ENCODE assay signal across 23 cellular contexts in the genomic region with DNA sequence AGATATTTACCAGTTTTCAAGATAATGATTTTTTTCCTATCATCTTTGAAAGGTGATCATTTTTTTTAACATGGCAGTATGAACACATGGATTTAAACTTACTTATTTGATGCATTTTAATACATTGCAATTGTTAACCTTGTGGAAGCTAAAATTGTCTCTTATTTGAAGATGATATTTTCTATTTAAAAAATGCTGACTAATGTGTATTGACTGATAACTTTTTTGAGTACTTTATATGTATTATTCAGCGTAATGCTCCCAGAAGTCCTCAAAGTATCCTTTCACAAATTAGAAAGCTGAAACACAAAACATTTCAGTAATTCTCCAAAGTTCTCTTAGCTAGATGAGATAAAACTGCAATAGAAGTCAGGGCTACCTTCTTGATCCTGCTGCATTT.
DNase-seq lines count a peak whose midpoint lies in the region; ATAC-seq, FAIRE-seq and TF ChIP-seq lines count a peak whose summit lies in the region.
"Had no signal": no experiment of that assay in that cellular context is flagged by ENCODE, and none has a peak within 500 bp of the region (broad histone marks: within the 10 kb centered on the region; RNA-seq: fewer than 3 reads in every experiment).

No MANE protein-coding gene starts in this region.

- peaks cover 92% of the 10 kb centered on the region for H3K9me3 ChIP-seq in HepG2 (ENCODE audit: low read length)
- no peaks in the 10 kb centered on the region for H3K9me3 ChIP-seq in right lobe of liver
- H3K9me3 ChIP-seq in SK-N-MC (ENCODE audit: low read depth, low read length), result no peaks in the 10 kb centered on the region
- no peaks in the 10 kb centered on the region for H3K9me3 ChIP-seq in H1 (ENCODE audit: insufficient read depth in 2 of 2, low read depth in 1 of 2, low read length in 1 of 2)

- H3K4me2 ChIP-seq in HepG2 (ENCODE audit: low read depth, low read length) (no peak overlapping the region), H1 (ENCODE audit: insufficient read depth in 1 of 2, low read depth in 2 of 2, low read length in 2 of 2) (no peak overlapping the region)

- no peak for TF ChIP-seq RAD21 in HepG2 (CRISPR knock-in tag; IDR thresholded peaks at IDR 0.05)
- no peak for TF ChIP-seq RAD21 in H1 (IDR thresholded peaks at IDR 0.05 in 1 of 2, conservative IDR thresholded peaks at IDR 0.05 in 1 of 2; ENCODE audit: low read depth in 2 of 2, low read length in 2 of 2)

- no peak overlapping the region for H3K27ac ChIP-seq in HepG2 (ENCODE audit: extremely low read length, insufficient read depth, low read length)
- H3K27ac ChIP-seq in right lobe of liver, result no peak overlapping the region
- peak overlapping the region; percentile 86 for H3K27ac ChIP-seq in SK-N-MC
- no peak overlapping the region for H3K27ac ChIP-seq in H1 (ENCODE audit: low read depth, low read length)
- H3K27ac ChIP-seq: 22Rv1, BLaER1 had no signal

- FAIRE-seq in HepG2 (lab: Jason Lieb, UNC), result no peak
- FAIRE-seq in H1 (lab: Jason Lieb, UNC), result no peak
- FAIRE-seq: GM12878, GM12892 had no signal

- no peak overlapping the region for H2BK20ac ChIP-seq in H1 (ENCODE audit: low read length)

- no peaks in the 10 kb centered on the region for H3K23me2 ChIP-seq in H1 (ENCODE audit: low read depth, low read length)

- no peaks in the 10 kb centered on the region for H3K27me3 ChIP-seq in HepG2 (ENCODE audit: control insufficient read depth in 1 of 2, insufficient read depth in 2 of 2, low read length in 2 of 2)
- H3K27me3 ChIP-seq in right lobe of liver, result no peaks in the 10 kb centered on the region
- no peaks in the 10 kb centered on the region for H3K27me3 ChIP-seq in H1 (replicated peaks in 1 of 4; ENCODE audit: control insufficient read depth in 3 of 4, extremely low read depth in 1 of 4, insufficient read depth in 3 of 4, low read length in 3 of 4)
- H3K27me3 ChIP-seq: BE2C, BLaER1 had no signal

- H2AFZ ChIP-seq in HepG2 (ENCODE audit: low read length) (no peak overlapping the region), H1 (ENCODE audit: low read length) (no peak overlapping the region)

- H4K8ac ChIP-seq in H1 (ENCODE audit: extremely low read depth, insufficient read depth, low read length), result no peak overlapping the region

- H2BK5ac ChIP-seq in H1 (ENCODE audit: low read depth, low read length), result no peak overlapping the region

- H3K4me1 ChIP-seq in HepG2 (ENCODE audit: insufficient read depth, low read length) (no peaks in the 10 kb centered on the region), right lobe of liver (no peaks in the 10 kb centered on the region), H1 (replicated peaks in 1 of 4; ENCODE audit: control insufficient read depth in 3 of 4, insufficient read depth in 4 of 4, low read length in 3 of 4) (no peaks in the 10 kb centered on the region)

- POLR2A ChIA-PET in HepG2 (lab: Yijun Ruan, JAX) (no interaction called here), H1 (lab: Charles Lee; ENCODE audit: partially characterized antibody) (no interaction called here)

- ATAC-seq in HepG2, result no peak
- ATAC-seq in right lobe of liver, result no peak
- ATAC-seq in GM18909 (IDR thresholded peaks at IDR 0.05; ENCODE audit: poor library complexity, unreplicated experiment), result no peak
- ATAC-seq: GM12878 had no signal

- in situ Hi-C loops in HepG2 (cut with HindIII; ENCODE audit: extremely low pct_ligation_motif_present, low pct_unique_long_range_greater_than_20kb) (no loop called here), GM13977 (cut with MboI; ENCODE audit: low pct_unique_long_range_greater_than_20kb, low sequenced_read_pairs, unreplicated experiment) (no loop called here)

- H4K20me1 ChIP-seq in HepG2 (ENCODE audit: insufficient read depth, low read length) (no peaks in the 10 kb centered on the region), H1 (replicated peaks in 1 of 2; ENCODE audit: control insufficient read depth in 1 of 2, insufficient read depth in 2 of 2, low read length in 2 of 2) (no peaks in the 10 kb centered on the region)
- H4K20me1 ChIP-seq: BLaER1 had no signal

- TF ChIP-seq CTCF in HepG2 (CRISPR knock-in tag; IDR thresholded peaks at IDR 0.05) (no peak), right lobe of liver (IDR thresholded peaks at IDR 0.05) (no peak), H1 (IDR thresholded peaks at IDR 0.05; ENCODE audit: control extremely low read depth in 1 of 3, insufficient read depth in 1 of 3, low read depth in 1 of 3, low read length in 3 of 3) (no peak), GM13977 (IDR thresholded peaks at IDR 0.05; ENCODE audit: extremely low read depth, insufficient read depth, missing control alignments) (no peak)

- H3K79me2 ChIP-seq in HepG2 (ENCODE audit: insufficient read depth, low read length) (no peaks in the 10 kb centered on the region), H1 (ENCODE audit: control insufficient read depth in 1 of 2, insufficient read depth in 2 of 2, low read length in 2 of 2) (no peaks in the 10 kb centered on the region)

- BruUV-seq in HepG2 (replicated peaks; lab: Mats Ljungman, UMichigan), result no TSS peak

- H3K36me3 ChIP-seq in HepG2 (replicated peaks in 1 of 2; ENCODE audit: control insufficient read depth in 1 of 2, insufficient read depth in 2 of 2, low read length in 2 of 2) (no peaks in the 10 kb centered on the region), right lobe of liver (no peaks in the 10 kb centered on the region), SK-N-MC (ENCODE audit: insufficient read depth, low read length) (no peaks in the 10 kb centered on the region), H1 (ENCODE audit: control insufficient read depth in 2 of 4, insufficient read depth in 4 of 4, low read length in 3 of 4) (no peaks in the 10 kb centered on the region)
- H3K36me3 ChIP-seq: BE2C, BLaER1 had no signal

- DNase-seq in HepG2 (ENCODE audit: low spot score) (no peak), right lobe of liver (no peak), SK-N-MC (ENCODE audit: low read depth, low spot score) (no peak), H1 (ENCODE audit: low read depth in 1 of 2, low spot score in 2 of 2) (no peak), GM13977 (ENCODE audit: low spot score) (no peak)
- DNase-seq: BE2C; C1 segment of cervical spinal cord; CD4-positive, alpha-beta memory T cell; CD4-positive, CD25-positive, alpha-beta regulatory T cell; CD8-positive, alpha-beta memory T cell; COR-L47; DMS 273 treated with DMSO at 0.1 percent for 48 hours; DMS153; DMS53; DMS79; DND-41; EL; GDM1 had no signal

- no peak overlapping the region for H4K5ac ChIP-seq in H1 (ENCODE audit: insufficient read length, low read depth, low read length)

- no peak overlapping the region for H2BK12ac ChIP-seq in H1 (ENCODE audit: low read depth, low read length)

- 73% methylated on average over 1 of the region's 1 CpG for WGBS in HepG2 (ENCODE audit: low lambda C conversion rate)
- WGBS in right lobe of liver (ENCODE audit: insufficient coverage, low coverage, low lambda C conversion rate, missing lambda C conversion rate), result 73% methylated on average over 1 of the region's 1 CpG
- WGBS in H1 (ENCODE audit: extremely low coverage in 1 of 2, insufficient coverage in 1 of 2, insufficient read length in 1 of 2, insufficient replicate concordance in 2 of 2, low coverage in 1 of 2, low lambda C conversion rate in 2 of 2, missing lambda C conversion rate in 1 of 2), 2 experiments, result 95% methylated on average over 1 of the region's 1 CpG; no CpG with 5 or more reads in 1 of the 2 experiments

- intact Hi-C loops in HepG2 (cut with micrococcal nuclease; ENCODE audit: unreplicated experiment), result no loop called here
- intact Hi-C loops in right lobe of liver (cut with DNase I), result no loop called here

- H3K23ac ChIP-seq in H1 (ENCODE audit: insufficient read length), result no peak overlapping the region

- H3K14ac ChIP-seq in H1 (ENCODE audit: insufficient read length), result no peak overlapping the region

- TF ChIP-seq EP300 in HepG2 (IDR thresholded peaks at IDR 0.05; ENCODE audit: low read depth in 2 of 2, low read length in 2 of 2), result no peak
- TF ChIP-seq EP300 in HepG2 (CRISPR knock-in tag; IDR thresholded peaks at IDR 0.05; ENCODE audit: borderline replicate concordance), result no peak
- no peak for TF ChIP-seq EP300 in H1 (IDR thresholded peaks at IDR 0.05; ENCODE audit: borderline replicate concordance in 1 of 2, low read depth in 2 of 2, low read length in 2 of 2)

- TF ChIP-seq POLR2A in HepG2 (IDR thresholded peaks at IDR 0.05; ENCODE audit: insufficient read depth in 1 of 2, low read depth in 2 of 2, low read length in 2 of 2) (no peak), right lobe of liver (IDR thresholded peaks at IDR 0.05) (no peak), H1 (IDR thresholded peaks at IDR 0.05; ENCODE audit: control extremely low read depth in 1 of 2, low read depth in 2 of 2, low read length in 2 of 2) (no peak)

- H2AK5ac ChIP-seq in H1 (ENCODE audit: low read depth, low read length), result no peak overlapping the region

- H4K91ac ChIP-seq in H1 (replicated peaks; ENCODE audit: insufficient read length, low read length), result no peak overlapping the region

- H3K9ac ChIP-seq in HepG2 (ENCODE audit: insufficient read depth, low read depth, low read length), result no peak overlapping the region
- H3K9ac ChIP-seq in SK-N-MC (ENCODE audit: insufficient read length), result no peak overlapping the region
- no peak overlapping the region for H3K9ac ChIP-seq in H1 (replicated peaks in 1 of 4; ENCODE audit: extremely low read depth in 1 of 4, low read depth in 3 of 4, low read length in 3 of 4)
- H3K9ac ChIP-seq: BLaER1 had no signal

- H3K56ac ChIP-seq in H1 (replicated peaks; ENCODE audit: insufficient read length, low read depth, low read length), result no peak overlapping the region

- H3K4me3 ChIP-seq in HepG2 (replicated peaks in 1 of 3; ENCODE audit: insufficient read depth in 1 of 3, low read depth in 2 of 3, low read length in 3 of 3) (no peak overlapping the region), right lobe of liver (no peak overlapping the region), SK-N-MC (no peak overlapping the region), H1 (ENCODE audit: extremely low read depth in 1 of 4, insufficient read depth in 2 of 4, low read depth in 3 of 4, low read length in 4 of 4) (no peak overlapping the region)
- H3K4me3 ChIP-seq: BLaER1, GM12878 had no signal

- H2BK120ac ChIP-seq in H1 (replicated peaks; ENCODE audit: low read depth, low read length), result no peak overlapping the region

- H3K18ac ChIP-seq in H1 (ENCODE audit: extremely low read depth, low read length), result no peak overlapping the region

- H3K79me1 ChIP-seq in H1 (ENCODE audit: low read depth, low read length), result no peaks in the 10 kb centered on the region

- no peak overlapping the region for H3K4ac ChIP-seq in H1 (replicated peaks; ENCODE audit: insufficient read length, low read depth, low read length)

- CTCF ChIA-PET in HepG2 (lab: Yijun Ruan, JAX; ENCODE audit: low intra/inter-chr PET ratio, low total read pairs) (no interaction called here), H1 (lab: Charles Lee; ENCODE audit: partially characterized antibody) (interaction anchor here (0.6 kb wide), 1 partner anchor 508 kb away, joined by 3 read pairs; no protein-coding TSS in a partner anchor)

- no peak overlapping the region for H2BK15ac ChIP-seq in H1 (ENCODE audit: low read length)

TF ChIP-seq in H1, 55 proteins besides CTCF, POLR2A, EP300 and RAD21 (continues in another document):
- TF ChIP-seq, protein P1, sequence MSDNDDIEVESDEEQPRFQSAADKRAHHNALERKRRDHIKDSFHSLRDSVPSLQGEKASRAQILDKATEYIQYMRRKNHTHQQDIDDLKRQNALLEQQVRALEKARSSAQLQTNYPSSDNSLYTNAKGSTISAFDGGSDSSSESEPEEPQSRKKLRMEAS (IDR thresholded peaks at IDR 0.05), result no peak
